Comparison of ENCODE assay signal across 18 cellular contexts in the genomic region with DNA sequence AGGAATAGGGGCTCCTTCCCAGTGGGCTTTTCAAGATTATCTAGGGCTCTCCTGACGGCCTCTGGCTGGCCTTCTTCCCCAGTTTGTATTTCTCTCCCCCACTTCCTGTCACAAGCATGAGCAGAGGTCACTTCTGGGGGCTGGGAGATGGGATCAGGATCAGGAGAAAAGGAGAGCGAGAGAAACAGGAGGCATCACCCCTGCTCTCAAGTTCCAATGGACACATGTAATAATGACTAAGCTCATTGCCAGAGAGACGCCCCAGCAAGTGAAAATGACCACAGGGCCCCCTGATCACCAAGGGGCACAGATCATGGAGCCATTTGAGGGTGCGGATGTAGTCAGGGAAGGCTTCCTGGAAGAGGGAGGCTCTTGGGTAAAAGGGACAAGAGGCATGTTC.
DNase-seq lines count a peak whose midpoint lies in the region; ATAC-seq and TF ChIP-seq lines count a peak whose summit lies in the region.
"Had no signal": no experiment of that assay in that cellular context is flagged by ENCODE, and none has a peak within 500 bp of the region (broad histone marks: within the 10 kb centered on the region; RNA-seq: fewer than 3 reads in every experiment).

No MANE protein-coding gene starts in this region.

- intact Hi-C loops in breast epithelium (cut with DNase I; ENCODE audit: low total_unique reads): no loop called here
- intact Hi-C loops in left colon (cut with DNase I, micrococcal nuclease): no loop called here

- ATAC-seq in T-helper 17 cell: no peak
- no peak for ATAC-seq in central memory CD8-positive, alpha-beta T cell (replicated peaks; ENCODE audit: extremely low read depth, poor library complexity, severe bottlenecking)
- no peak for ATAC-seq in stimulated activated naive B cell treated with anti-CD40 and anti-IgM and Interleukin-4, amounts not matched to agents 10 μg/mL and 1 μg/mL and 100 μg/mL, for 72 hours (replicated peaks)
- no peak for ATAC-seq in left colon
- ATAC-seq in T-cell (replicated peaks in 1 of 4): no peak
- ATAC-seq: activated CD4-positive, alpha-beta T cell treated with anti-CD3 and anti-CD28 coated beads for 36 hours; activated T-cell treated with anti-CD3 and anti-CD28 coated beads, Interleukin-2, amount 50 U/mL, for 4 hours; GM12878 had no signal

- DNase-seq in T-helper 17 cell (no peak), breast epithelium (ENCODE audit: low spot score in 2 of 2) (no peak), left colon (no peak), T-cell (no peak)
- no peak for DNase-seq in central memory CD8-positive, alpha-beta T cell (ENCODE audit: low spot score in 2 of 2)
- no peak for DNase-seq in stimulated activated naive B cell treated with anti-CD40 and anti-IgM and Interleukin-4, amounts not matched to agents 10 μg/mL and 1 μg/mL and 100 μg/mL, for 72 hours
- DNase-seq: activated CD4-positive, alpha-beta T cell treated with anti-CD3 and anti-CD28 coated beads for 36 hours; activated naive CD4-positive, alpha-beta T cell treated with Interleukin-2 at 50 U/mL for 16 hours; activated T-cell treated with anti-CD3 and anti-CD28 coated beads, Interleukin-2, amount 50 U/mL, for 4 hours; H7; kidney glomerular epithelial cell; naive B cell; NCI-H1930 had no signal

- H3K27ac Mint-ChIP-seq in T-helper 17 cell (peak overlapping the region; percentile 77), T-cell (no peak overlapping the region)
- H3K27ac Mint-ChIP-seq in central memory CD8-positive, alpha-beta T cell (ENCODE audit: low read depth): peak overlapping the region; percentile 70
- peak overlapping the region; percentile 49 for H3K27ac Mint-ChIP-seq in stimulated activated naive B cell treated with anti-CD40 and anti-IgM and Interleukin-4, amounts not matched to agents 10 μg/mL and 1 μg/mL and 100 μg/mL, for 72 hours
- H3K27ac Mint-ChIP-seq: activated CD4-positive, alpha-beta T cell treated with anti-CD3 and anti-CD28 coated beads for 36 hours; memory B cell; T-helper 1 cell treated with Interleukin-12 subunit alpha and Interleukin-12 subunit beta and Interleukin-4 antibody, amounts not matched to agents 30 μg/mL and 1 μg/mL, for 36 hours had no signal

- no peak for TF ChIP-seq CTCF in breast epithelium (IDR thresholded peaks at IDR 0.05)

- no peaks in the 10 kb centered on the region for H3K27me3 Mint-ChIP-seq in T-helper 17 cell
- H3K27me3 Mint-ChIP-seq in central memory CD8-positive, alpha-beta T cell: no peaks in the 10 kb centered on the region
- H3K27me3 Mint-ChIP-seq in stimulated activated naive B cell treated with anti-CD40 and anti-IgM and Interleukin-4, amounts not matched to agents 10 μg/mL and 1 μg/mL and 100 μg/mL, for 72 hours: no peaks in the 10 kb centered on the region
- H3K27me3 Mint-ChIP-seq in T-cell: no peaks in the 10 kb centered on the region
- H3K27me3 Mint-ChIP-seq: activated CD4-positive, alpha-beta T cell treated with anti-CD3 and anti-CD28 coated beads for 36 hours; memory B cell; naive B cell had no signal

- POLR2A ChIA-PET in T-cell (lab: Charles Lee): interaction anchor here in 1 of 2 donors (0.7 kb wide), 1 partner anchor 10 kb away, joined by 4 read pairs; no protein-coding TSS in a partner anchor

- 95 to 100% methylated on average over 3 to 4 of the region's 4 CpGs for WGBS in mesodermal cell (ENCODE audit: insufficient coverage in 2 of 2), 2 experiments

- peaks cover 51% of the 10 kb centered on the region for H3K4me1 ChIP-seq in mesodermal cell (ENCODE audit: control insufficient read depth, insufficient read depth, low read length, poor library complexity, severe bottlenecking)
- no peaks in the 10 kb centered on the region for H3K4me1 ChIP-seq in breast epithelium

- CTCF ChIA-PET in T-cell (lab: Charles Lee): interaction anchor here in 1 of 2 donors (0.6 kb wide), 1 partner anchor 18 kb away, joined by 4 read pairs; no protein-coding TSS in a partner anchor

- H3K27ac ChIP-seq in mesodermal cell (ENCODE audit: low read depth, low read length, severe bottlenecking) (peak overlapping the region; percentile 92), breast epithelium (no peak overlapping the region)

- H3K4me3 ChIP-seq in mesodermal cell (ENCODE audit: extremely low read depth, insufficient read depth, low read length, poor library complexity, severe bottlenecking) (no peak overlapping the region), breast epithelium (no peak overlapping the region)
- H3K4me3 ChIP-seq: GM12878 had no signal

- H3K27me3 ChIP-seq in breast epithelium: no peaks in the 10 kb centered on the region

- H3K4me3 Mint-ChIP-seq in T-helper 17 cell: no peak overlapping the region
- no peak overlapping the region for H3K4me3 Mint-ChIP-seq in central memory CD8-positive, alpha-beta T cell
- H3K4me3 Mint-ChIP-seq in stimulated activated naive B cell treated with anti-CD40 and anti-IgM and Interleukin-4, amounts not matched to agents 10 μg/mL and 1 μg/mL and 100 μg/mL, for 72 hours: no peak overlapping the region
- no peak overlapping the region for H3K4me3 Mint-ChIP-seq in T-cell
- H3K4me3 Mint-ChIP-seq: activated CD4-positive, alpha-beta T cell treated with anti-CD3 and anti-CD28 coated beads for 36 hours; activated T-cell treated with anti-CD3 and anti-CD28 coated beads, Interleukin-2, amount 50 U/mL, for 4 hours; CD14-positive monocyte; memory B cell; naive B cell; T-helper 1 cell treated with Interleukin-12 subunit alpha and Interleukin-12 subunit beta and Interleukin-4 antibody, amounts not matched to agents 30 μg/mL and 1 μg/mL, for 36 hours had no signal

- H3K36me3 ChIP-seq in mesodermal cell (ENCODE audit: control insufficient read depth, insufficient read depth, low read length) (peaks cover 29% of the 10 kb centered on the region), breast epithelium (no peaks in the 10 kb centered on the region)

- H3K4me1 Mint-ChIP-seq in T-helper 17 cell (peaks cover 28% of the 10 kb centered on the region), T-cell (peaks cover 22 to 28% (median 25%) of the 10 kb centered on the region in 3 donors)
- peaks cover 41% of the 10 kb centered on the region for H3K4me1 Mint-ChIP-seq in central memory CD8-positive, alpha-beta T cell
- peaks cover 6 to 16% of the 10 kb centered on the region in 2 donors for H3K4me1 Mint-ChIP-seq in stimulated activated naive B cell treated with anti-CD40 and anti-IgM and Interleukin-4, amounts not matched to agents 10 μg/mL and 1 μg/mL and 100 μg/mL, for 72 hours
- H3K4me1 Mint-ChIP-seq: naive B cell had no signal

- H3K9me3 Mint-ChIP-seq in central memory CD8-positive, alpha-beta T cell: no peaks in the 10 kb centered on the region
- H3K9me3 Mint-ChIP-seq in stimulated activated naive B cell treated with anti-CD40 and anti-IgM and Interleukin-4, amounts not matched to agents 10 μg/mL and 1 μg/mL and 100 μg/mL, for 72 hours: peaks cover 0 to 3% of the 10 kb centered on the region in 2 donors
- H3K9me3 Mint-ChIP-seq in T-cell: no peaks in the 10 kb centered on the region
- H3K9me3 Mint-ChIP-seq: activated T-cell treated with anti-CD3 and anti-CD28 coated beads, Interleukin-2, amount 50 U/mL, for 4 hours; memory B cell; naive B cell; T-helper 1 cell treated with Interleukin-12 subunit alpha and Interleukin-12 subunit beta and Interleukin-4 antibody, amounts not matched to agents 30 μg/mL and 1 μg/mL, for 36 hours had no signal

- H3K36me3 Mint-ChIP-seq in T-helper 17 cell (ENCODE audit: low read depth) (peaks cover 2% of the 10 kb centered on the region), T-cell (no peaks in the 10 kb centered on the region)
- H3K36me3 Mint-ChIP-seq in central memory CD8-positive, alpha-beta T cell (ENCODE audit: insufficient read depth): no peaks in the 10 kb centered on the region
- peaks cover 2 to 10% of the 10 kb centered on the region in 2 donors for H3K36me3 Mint-ChIP-seq in stimulated activated naive B cell treated with anti-CD40 and anti-IgM and Interleukin-4, amounts not matched to agents 10 μg/mL and 1 μg/mL and 100 μg/mL, for 72 hours
- H3K36me3 Mint-ChIP-seq: memory B cell had no signal

- H3K9me3 ChIP-seq in T-helper 17 cell (ENCODE audit: control insufficient read depth, low read length, poor library complexity, severe bottlenecking) (no peaks in the 10 kb centered on the region), mesodermal cell (ENCODE audit: control insufficient read depth, low read length) (no peaks in the 10 kb centered on the region), breast epithelium (no peaks in the 10 kb centered on the region)

- no peak for TF ChIP-seq POLR2A in breast epithelium (IDR thresholded peaks at IDR 0.05)

Comparison
In these comparisons a context has a peak if more than half of its experiments do, and no peak if none do; other contexts are left out.
1. H3K27ac Mint-ChIP-seq: peak in T-helper 17 cell (single experiment), central memory CD8-positive, alpha-beta T cell (single experiment) and stimulated activated naive B cell treated with anti-CD40 and anti-IgM and Interleukin-4, amounts not matched to agents 10 μg/mL and 1 μg/mL and 100 μg/mL, for 72 hours (single experiment); none in T-cell (0 of 2).